ENCODE assay signal across 16 cellular contexts in genomic region chr12:50296554-50296953, GRCh38.
"Had no signal": no experiment of that assay in that cellular context is flagged by ENCODE, and none has a peak within 500 bp of the region (broad histone marks: within the 10 kb centered on the region; RNA-seq: fewer than 3 reads in every experiment).

No MANE protein-coding gene starts in this region.

- H3K4me3 ChIP-seq: adrenal gland, dorsolateral prefrontal cortex, esophagus squamous epithelium, smooth muscle cell, testis had no signal

- H3K36me3 ChIP-seq: adrenal gland, esophagus squamous epithelium, neutrophil had no signal

- H3K4me1 Mint-ChIP-seq: activated naive CD4-positive, alpha-beta T cell treated with anti-CD3 and anti-CD28 coated beads, Interleukin-2, amount 50 U/mL, for 24 hours had no signal

- H3K9me3 Mint-ChIP-seq: activated T-cell treated with anti-CD3 and anti-CD28 coated beads, Interleukin-2, amount 50 U/mL, for 24 hours had no signal

- H3K9me3 ChIP-seq: adrenal gland, esophagus squamous epithelium, neutrophil, testis had no signal

- H3K4me2 ChIP-seq: smooth muscle cell had no signal

- DNase-seq: activated CD4-positive, alpha-beta memory T cell treated with anti-CD3 and anti-CD28 coated beads for 36 hours; activated effector memory CD4-positive, alpha-beta T cell treated with Interleukin-2 at 50 U/mL for 16 hours; activated T-cell treated with anti-CD3 and anti-CD28 coated beads, Interleukin-2, amount 50 U/mL, for 24 hours; adrenal gland; dorsolateral prefrontal cortex; esophagus squamous epithelium; glutamatergic neuron; naive thymus-derived CD8-positive, alpha-beta T cell; posterior cingulate gyrus; T-cell; T-helper 9 cell; testis had no signal

- H3K27ac Mint-ChIP-seq: activated CD4-positive, alpha-beta memory T cell treated with anti-CD3 and anti-CD28 coated beads for 36 hours; activated naive CD4-positive, alpha-beta T cell treated with anti-CD3 and anti-CD28 coated beads, Interleukin-2, amount 50 U/mL, for 24 hours; activated T-cell treated with anti-CD3 and anti-CD28 coated beads, Interleukin-2, amount 50 U/mL, for 24 hours; stimulated activated naive CD8-positive, alpha-beta T cell treated with anti-CD3 and anti-CD28 coated beads, Interleukin-15, Interleukin-2, amounts not matched to agents 100 ng/mL and 50 ng/mL, for 24 hours; T-cell had no signal

- H3K27me3 Mint-ChIP-seq: activated CD4-positive, alpha-beta memory T cell treated with anti-CD3 and anti-CD28 coated beads for 36 hours; activated naive CD4-positive, alpha-beta T cell treated with anti-CD3 and anti-CD28 coated beads, Interleukin-2, amount 50 U/mL, for 24 hours; activated T-cell treated with anti-CD3 and anti-CD28 coated beads, Interleukin-2, amount 50 U/mL, for 24 hours; naive thymus-derived CD8-positive, alpha-beta T cell; stimulated activated naive CD8-positive, alpha-beta T cell treated with anti-CD3 and anti-CD28 coated beads, Interleukin-15, Interleukin-2, amounts not matched to agents 100 ng/mL and 50 ng/mL, for 24 hours; T-cell had no signal

- H3K27ac ChIP-seq: adrenal gland, dorsolateral prefrontal cortex, neutrophil, testis had no signal

- H3K27me3 ChIP-seq: adrenal gland, dorsolateral prefrontal cortex, esophagus squamous epithelium, neutrophil, testis had no signal

- ATAC-seq: naive thymus-derived CD8-positive, alpha-beta T cell; T-cell had no signal

- H3K4me3 Mint-ChIP-seq: activated CD4-positive, alpha-beta memory T cell treated with anti-CD3 and anti-CD28 coated beads for 36 hours; activated naive CD4-positive, alpha-beta T cell treated with anti-CD3 and anti-CD28 coated beads, Interleukin-2, amount 50 U/mL, for 24 hours; activated T-cell treated with anti-CD3 and anti-CD28 coated beads, Interleukin-2, amount 50 U/mL, for 24 hours; naive thymus-derived CD8-positive, alpha-beta T cell; stimulated activated naive CD8-positive, alpha-beta T cell treated with anti-CD3 and anti-CD28 coated beads, Interleukin-15, Interleukin-2, amounts not matched to agents 100 ng/mL and 50 ng/mL, for 24 hours; T-cell had no signal

- H3K36me3 Mint-ChIP-seq: T-cell had no signal

- H3K4me1 ChIP-seq: testis had no signal
